14 cellular contexts compared by ENCODE assay signal in genomic region chr6:166635556-166635955, GRCh38.
"Had no signal": no experiment of that assay in that cellular context is flagged by ENCODE, and none has a peak within 500 bp of the region (broad histone marks: within the 10 kb centered on the region; RNA-seq: fewer than 3 reads in every experiment).

No MANE protein-coding gene starts in this region.

- H3K36me3 ChIP-seq: esophagus muscularis mucosa, gastroesophageal sphincter, transverse colon had no signal

- ATAC-seq: effector memory CD8-positive, alpha-beta T cell; gastroesophageal sphincter; mucosa of descending colon; naive thymus-derived CD8-positive, alpha-beta T cell had no signal

- H3K27ac ChIP-seq: epithelial cell of prostate, esophagus muscularis mucosa, testis, transverse colon had no signal

- H3K27me3 ChIP-seq: esophagus muscularis mucosa, testis had no signal

- H3K4me3 ChIP-seq: esophagus muscularis mucosa, gastroesophageal sphincter, mucosa of descending colon, testis, transverse colon had no signal

- H3K9me3 ChIP-seq: esophagus muscularis mucosa, gastroesophageal sphincter, mucosa of descending colon, testis, transverse colon had no signal

- H3K4me1 ChIP-seq: transverse colon had no signal

- DNase-seq: effector memory CD8-positive, alpha-beta T cell; glutamatergic neuron; immature natural killer cell; mammary epithelial cell; mucosa of descending colon; naive thymus-derived CD8-positive, alpha-beta T cell; right cardiac atrium; small intestine; stimulated activated CD4-positive, alpha-beta T cell treated with anti-CD3 and anti-CD28 coated beads, Interleukin-2, amount 100 ng/mL, for 48 hours; testis; transverse colon had no signal
